In the genomic region with DNA sequence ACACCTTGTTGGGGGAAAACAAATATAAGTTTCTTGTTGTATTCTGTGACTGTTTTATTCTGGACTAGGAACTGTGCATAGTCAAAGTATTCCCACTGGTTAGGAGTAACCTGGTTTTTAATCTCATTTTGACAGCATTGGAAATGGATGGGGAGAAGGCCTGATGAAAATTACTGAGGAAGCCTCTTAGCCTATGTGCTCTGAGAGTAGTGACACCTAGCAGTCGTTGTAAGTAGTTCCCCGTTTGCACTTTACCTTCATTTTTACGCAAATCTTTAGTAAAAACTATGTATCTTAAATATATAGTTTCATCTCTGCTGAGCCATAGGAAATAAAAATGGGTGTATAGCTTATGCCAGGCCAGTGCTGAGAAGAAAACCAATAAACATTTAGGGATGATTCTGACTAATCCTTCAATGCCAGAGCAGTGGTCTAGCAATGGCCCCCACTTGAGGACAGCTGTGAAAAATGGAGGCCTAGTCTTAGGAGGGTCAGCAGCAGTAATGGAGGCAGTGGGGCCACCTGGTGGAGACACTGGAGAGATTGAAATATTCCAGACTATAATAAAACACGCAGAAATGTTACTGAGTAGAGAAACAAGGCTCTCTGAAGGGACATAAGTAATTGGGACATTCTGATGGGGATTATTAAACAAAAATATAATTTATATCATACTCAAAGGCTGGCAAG, we compare ENCODE assay signal across 9 cellular contexts.
DNase-seq lines count a peak whose midpoint lies in the region; ATAC-seq and TF ChIP-seq lines count a peak whose summit lies in the region.
"Had no signal": no experiment of that assay in that cellular context is flagged by ENCODE, and none has a peak within 500 bp of the region (broad histone marks: within the 10 kb centered on the region; RNA-seq: fewer than 3 reads in every experiment).

No MANE protein-coding gene starts in this region.

- no peak overlapping the region for H3K4me3 ChIP-seq in AG09309 (ENCODE audit: control insufficient read depth, low read depth, low read length)

- no peaks in the 10 kb centered on the region for H3K36me3 Mint-ChIP-seq in effector memory CD8-positive, alpha-beta T cell (ENCODE audit: insufficient read depth)
- no peaks in the 10 kb centered on the region for H3K36me3 Mint-ChIP-seq in activated CD4-positive, alpha-beta memory T cell treated with anti-CD3 and anti-CD28 coated beads, Interleukin-2, amount 10 ng/mL, durations not matched to agents 7 days and 5 days (ENCODE audit: low read depth)
- H3K36me3 Mint-ChIP-seq: activated CD8-positive, alpha-beta memory T cell treated with anti-CD3 and anti-CD28 coated beads, Interleukin-2, amount 10 ng/mL, durations not matched to agents 7 days and 5 days had no signal

- peak; percentile 3 for TF ChIP-seq CTCF in AG09309 (IDR thresholded peaks at IDR 0.05; ENCODE audit: control insufficient read depth, insufficient read depth, low read depth, low read length, missing control alignments)

- no peak for ATAC-seq in effector memory CD8-positive, alpha-beta T cell (replicated peaks)
- ATAC-seq in GM21723 (IDR thresholded peaks at IDR 0.05; ENCODE audit: unreplicated experiment) = no peak
- ATAC-seq: activated CD8-positive, alpha-beta memory T cell treated with anti-CD3 and anti-CD28 coated beads, Interleukin-2, amount 10 ng/mL, durations not matched to agents 7 days and 5 days had no signal

- DNase-seq in AG09309 (ENCODE audit: low read depth) = no peak
- DNase-seq in HT1080 (ENCODE audit: low read depth) = peak; percentile 35
- peak; percentile 6 for DNase-seq in SW480 (ENCODE audit: low spot score)
- peak; percentile 52 for DNase-seq in islet precursor cell
- no peak for DNase-seq in effector memory CD8-positive, alpha-beta T cell
- DNase-seq in central memory CD4-positive, alpha-beta T cell = no peak
- DNase-seq in activated CD4-positive, alpha-beta memory T cell treated with anti-CD3 and anti-CD28 coated beads, Interleukin-2, amount 10 ng/mL, durations not matched to agents 7 days and 5 days = no peak
- DNase-seq: activated CD8-positive, alpha-beta memory T cell treated with anti-CD3 and anti-CD28 coated beads, Interleukin-2, amount 10 ng/mL, durations not matched to agents 7 days and 5 days had no signal

- H3K27ac Mint-ChIP-seq in effector memory CD8-positive, alpha-beta T cell = no peak overlapping the region
- no peak overlapping the region for H3K27ac Mint-ChIP-seq in activated CD4-positive, alpha-beta memory T cell treated with anti-CD3 and anti-CD28 coated beads, Interleukin-2, amount 10 ng/mL, durations not matched to agents 7 days and 5 days
- H3K27ac Mint-ChIP-seq: activated CD8-positive, alpha-beta memory T cell treated with anti-CD3 and anti-CD28 coated beads, Interleukin-2, amount 10 ng/mL, durations not matched to agents 7 days and 5 days had no signal

- H3K4me1 Mint-ChIP-seq in effector memory CD8-positive, alpha-beta T cell (ENCODE audit: low read depth in 2 of 2) = no peaks in the 10 kb centered on the region
- no peaks in the 10 kb centered on the region for H3K4me1 Mint-ChIP-seq in activated CD4-positive, alpha-beta memory T cell treated with anti-CD3 and anti-CD28 coated beads, Interleukin-2, amount 10 ng/mL, durations not matched to agents 7 days and 5 days
- H3K4me1 Mint-ChIP-seq: activated CD8-positive, alpha-beta memory T cell treated with anti-CD3 and anti-CD28 coated beads, Interleukin-2, amount 10 ng/mL, durations not matched to agents 7 days and 5 days had no signal

- no peak overlapping the region for H3K4me3 Mint-ChIP-seq in effector memory CD8-positive, alpha-beta T cell
- no peak overlapping the region for H3K4me3 Mint-ChIP-seq in activated CD4-positive, alpha-beta memory T cell treated with anti-CD3 and anti-CD28 coated beads, Interleukin-2, amount 10 ng/mL, durations not matched to agents 7 days and 5 days
- H3K4me3 Mint-ChIP-seq: activated CD8-positive, alpha-beta memory T cell treated with anti-CD3 and anti-CD28 coated beads, Interleukin-2, amount 10 ng/mL, durations not matched to agents 7 days and 5 days had no signal

- H3K27me3 Mint-ChIP-seq in effector memory CD8-positive, alpha-beta T cell = no peaks in the 10 kb centered on the region
- H3K27me3 Mint-ChIP-seq in activated CD4-positive, alpha-beta memory T cell treated with anti-CD3 and anti-CD28 coated beads, Interleukin-2, amount 10 ng/mL, durations not matched to agents 7 days and 5 days = no peaks in the 10 kb centered on the region
- H3K27me3 Mint-ChIP-seq: activated CD8-positive, alpha-beta memory T cell treated with anti-CD3 and anti-CD28 coated beads, Interleukin-2, amount 10 ng/mL, durations not matched to agents 7 days and 5 days had no signal

- CTCF ChIA-PET in activated CD4-positive, alpha-beta memory T cell treated with anti-CD3 and anti-CD28 coated beads, Interleukin-2, amount 10 ng/mL, durations not matched to agents 7 days and 5 days (lab: Charles Lee) = no interaction called here

- POLR2A ChIA-PET in activated CD4-positive, alpha-beta memory T cell treated with anti-CD3 and anti-CD28 coated beads, Interleukin-2, amount 10 ng/mL, durations not matched to agents 7 days and 5 days (lab: Charles Lee) = no interaction called here

- H3K9me3 Mint-ChIP-seq in effector memory CD8-positive, alpha-beta T cell = peaks cover 9 to 14% of the 10 kb centered on the region in 2 donors
- peaks cover 12% of the 10 kb centered on the region for H3K9me3 Mint-ChIP-seq in activated CD4-positive, alpha-beta memory T cell treated with anti-CD3 and anti-CD28 coated beads, Interleukin-2, amount 10 ng/mL, durations not matched to agents 7 days and 5 days

Comparison
In these comparisons a context has a peak if more than half of its experiments do, and no peak if none do; other contexts are left out.
1. DNase-seq: peak in HT1080 (single experiment), SW480 (single experiment) and islet precursor cell (single experiment); none in AG09309 (single experiment), effector memory CD8-positive, alpha-beta T cell (0 of 3), central memory CD4-positive, alpha-beta T cell (single experiment) and activated CD4-positive, alpha-beta memory T cell treated with anti-CD3 and anti-CD28 coated beads, Interleukin-2, amount 10 ng/mL, durations not matched to agents 7 days and 5 days (single experiment).